Comparison of ENCODE assay signal across 16 cellular contexts in the genomic region with DNA sequence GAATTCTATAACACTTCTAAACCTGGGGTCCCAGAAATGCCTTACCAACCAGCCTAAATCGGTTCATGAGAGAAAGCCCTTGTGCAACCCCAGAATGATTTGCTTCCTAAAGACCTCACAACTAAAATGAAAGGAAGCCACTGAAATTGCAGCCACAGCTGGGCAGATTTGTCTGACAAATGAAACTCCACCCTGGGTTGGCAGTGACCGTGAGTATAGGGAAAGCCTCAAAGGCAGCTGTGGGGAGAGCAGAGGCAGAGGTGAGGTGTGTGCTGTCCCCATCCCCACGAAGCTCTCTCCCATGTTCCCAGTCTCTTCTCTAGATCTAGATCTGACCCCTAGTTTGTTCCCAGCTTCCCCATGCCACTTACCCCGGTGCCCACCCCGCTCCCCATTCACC. TPM values are rescaled to one million over a fixed set of nuclear protein-coding genes. Genes with fewer than 3 reads are reported as not detected.
DNase-seq lines count a peak whose midpoint lies in the region; ATAC-seq and TF ChIP-seq lines count a peak whose summit lies in the region.
"Had no signal": no experiment of that assay in that cellular context is flagged by ENCODE, and none has a peak within 500 bp of the region (broad histone marks: within the 10 kb centered on the region; RNA-seq: fewer than 3 reads in every experiment).

No MANE protein-coding gene starts in this region.

- no peaks in the 10 kb centered on the region for H3K9me3 ChIP-seq in MM.1S (replicated peaks; ENCODE audit: insufficient read depth, low read length)

- no peaks in the 10 kb centered on the region for H3F3A ChIP-seq in MM.1S (ENCODE audit: insufficient read depth, low read length)

- no peaks in the 10 kb centered on the region for H3K79me2 ChIP-seq in MM.1S (ENCODE audit: low read length)

- no peaks in the 10 kb centered on the region for H3K27me3 Mint-ChIP-seq in activated T-helper 1 cell treated with anti-CD3 and anti-CD28 coated beads, Interleukin-12 subunit alpha, Interleukin-12 subunit beta, Interleukin-2, Interleukin-4 antibody, amounts not matched to agents 30 ng/mL and 10 ng/mL and 1 ng/mL, durations not matched to agents 14 hours and 24 hours and 36 hours (ENCODE audit: insufficient read depth)
- H3K27me3 Mint-ChIP-seq: CD4-positive, alpha-beta memory T cell; T-cell had no signal

- intact Hi-C loops in activated T-helper 1 cell treated with anti-CD3 and anti-CD28 coated beads, Interleukin-12 subunit alpha, Interleukin-12 subunit beta, Interleukin-2, Interleukin-4 antibody, amounts not matched to agents 30 ng/mL and 10 ng/mL and 1 ng/mL, durations not matched to agents 14 hours and 24 hours and 36 hours (cut with micrococcal nuclease) = no loop called here

- no peak for ATAC-seq in HG02970 (IDR thresholded peaks at IDR 0.05; ENCODE audit: low FRiP score, unreplicated experiment)
- ATAC-seq: Right ventricle myocardium inferior, T-cell had no signal

- H3K27me3 ChIP-seq in MM.1S (replicated peaks; ENCODE audit: insufficient read depth, low read length) = no peaks in the 10 kb centered on the region

- no peak overlapping the region for H3K4me3 ChIP-seq in GM12865 (ENCODE audit: low read depth, low read length)
- H3K4me3 ChIP-seq in MM.1S (ENCODE audit: low read length) = no peak overlapping the region

- no peaks in the 10 kb centered on the region for H3K9me3 Mint-ChIP-seq in activated T-helper 1 cell treated with anti-CD3 and anti-CD28 coated beads, Interleukin-12 subunit alpha, Interleukin-12 subunit beta, Interleukin-2, Interleukin-4 antibody, amounts not matched to agents 30 ng/mL and 10 ng/mL and 1 ng/mL, durations not matched to agents 14 hours and 24 hours and 36 hours
- H3K9me3 Mint-ChIP-seq: CD4-positive, alpha-beta memory T cell; T-cell had no signal

- TF ChIP-seq CTCF in GM12865 (IDR thresholded peaks at IDR 0.05; ENCODE audit: insufficient read depth, low read depth, low read length, missing control alignments) = no peak
- TF ChIP-seq CTCF in MM.1S (IDR thresholded peaks at IDR 0.05; ENCODE audit: low read length) = no peak

- H3K27ac ChIP-seq in MM.1S (ENCODE audit: low read length) = no peak overlapping the region

- no peaks in the 10 kb centered on the region for H4K20me1 ChIP-seq in MM.1S (ENCODE audit: insufficient read depth, low read length)

- peaks cover 3% of the 10 kb centered on the region for H3K4me1 Mint-ChIP-seq in activated T-helper 1 cell treated with anti-CD3 and anti-CD28 coated beads, Interleukin-12 subunit alpha, Interleukin-12 subunit beta, Interleukin-2, Interleukin-4 antibody, amounts not matched to agents 30 ng/mL and 10 ng/mL and 1 ng/mL, durations not matched to agents 14 hours and 24 hours and 36 hours (ENCODE audit: low read depth)

- H3K36me3 ChIP-seq in MM.1S (replicated peaks; ENCODE audit: insufficient read depth, low read length) = no peaks in the 10 kb centered on the region

- H3K4me2 ChIP-seq in MM.1S (ENCODE audit: low read depth, low read length) = peak overlapping the region; percentile 45; the same call in 1 of the 2 replicates

- no peak overlapping the region for H3K27ac Mint-ChIP-seq in activated T-helper 1 cell treated with anti-CD3 and anti-CD28 coated beads, Interleukin-12 subunit alpha, Interleukin-12 subunit beta, Interleukin-2, Interleukin-4 antibody, amounts not matched to agents 30 ng/mL and 10 ng/mL and 1 ng/mL, durations not matched to agents 14 hours and 24 hours and 36 hours
- H3K27ac Mint-ChIP-seq: T-cell had no signal

- no peaks in the 10 kb centered on the region for H3K9me2 ChIP-seq in MM.1S (replicated peaks; ENCODE audit: insufficient read depth, low read length)

- H3K4me3 Mint-ChIP-seq in activated T-helper 1 cell treated with anti-CD3 and anti-CD28 coated beads, Interleukin-12 subunit alpha, Interleukin-12 subunit beta, Interleukin-2, Interleukin-4 antibody, amounts not matched to agents 30 ng/mL and 10 ng/mL and 1 ng/mL, durations not matched to agents 14 hours and 24 hours and 36 hours = no peak overlapping the region
- H3K4me3 Mint-ChIP-seq: CD4-positive, alpha-beta memory T cell; T-cell had no signal

- DNase-seq in GM12865 (ENCODE audit: low read depth) = peak; percentile 13
- peak; percentile 61 for DNase-seq in MM.1S
- DNase-seq in RPMI8226 = peak; percentile 43
- peak; percentile 15 for DNase-seq in fibroblast of peridontal ligament (ENCODE audit: extremely low read depth)
- no peak for DNase-seq in NAMALWA (ENCODE audit: low spot score)
- DNase-seq in activated T-helper 1 cell treated with anti-CD3 and anti-CD28 coated beads, Interleukin-12 subunit alpha, Interleukin-12 subunit beta, Interleukin-2, Interleukin-4 antibody, amounts not matched to agents 30 ng/mL and 10 ng/mL and 1 ng/mL, durations not matched to agents 14 hours and 24 hours and 36 hours (ENCODE audit: low spot score) = no peak
- no peak for DNase-seq in globus pallidus (ENCODE audit: low spot score)
- DNase-seq: CD4-positive, alpha-beta memory T cell; GDM1; Kasumi-1; NCI-H1930; NCI-H2171; NCI-H446; T-cell had no signal

- H2AFZ ChIP-seq in MM.1S (ENCODE audit: low read length) = peak overlapping the region; percentile 58

- peaks cover 11% of the 10 kb centered on the region for H3K4me1 ChIP-seq in MM.1S (ENCODE audit: low read length)

- no peaks in the 10 kb centered on the region for H3K36me3 Mint-ChIP-seq in activated T-helper 1 cell treated with anti-CD3 and anti-CD28 coated beads, Interleukin-12 subunit alpha, Interleukin-12 subunit beta, Interleukin-2, Interleukin-4 antibody, amounts not matched to agents 30 ng/mL and 10 ng/mL and 1 ng/mL, durations not matched to agents 14 hours and 24 hours and 36 hours (ENCODE audit: low read depth)
- H3K36me3 Mint-ChIP-seq: CD4-positive, alpha-beta memory T cell; T-cell had no signal

- H3K9ac ChIP-seq in MM.1S (ENCODE audit: low read length) = no peak overlapping the region

RNA-seq across cellular contexts. Expression of a gene that starts 23.1 kb away (rescaled TPM):
- not detected in 2 replicates for total RNA-seq in activated T-helper 1 cell treated with anti-CD3 and anti-CD28 coated beads, Interleukin-12 subunit alpha, Interleukin-12 subunit beta, Interleukin-2, Interleukin-4 antibody, amounts not matched to agents 30 ng/mL and 10 ng/mL and 1 ng/mL, durations not matched to agents 14 hours and 24 hours and 36 hours
- total RNA-seq: CD4-positive, alpha-beta memory T cell; T-cell had no signal

RNA-seq across cellular contexts. Expression of a gene that starts 37.2 kb away (rescaled TPM):
- total RNA-seq in activated T-helper 1 cell treated with anti-CD3 and anti-CD28 coated beads, Interleukin-12 subunit alpha, Interleukin-12 subunit beta, Interleukin-2, Interleukin-4 antibody, amounts not matched to agents 30 ng/mL and 10 ng/mL and 1 ng/mL, durations not matched to agents 14 hours and 24 hours and 36 hours = not detected in 2 replicates
- total RNA-seq: CD4-positive, alpha-beta memory T cell; Right ventricle myocardium inferior; T-cell had no signal

RNA-seq across cellular contexts. Expression of a gene that starts 45.4 kb away (rescaled TPM):
- 38.4 and 39.7 TPM in 2 replicates for total RNA-seq in activated T-helper 1 cell treated with anti-CD3 and anti-CD28 coated beads, Interleukin-12 subunit alpha, Interleukin-12 subunit beta, Interleukin-2, Interleukin-4 antibody, amounts not matched to agents 30 ng/mL and 10 ng/mL and 1 ng/mL, durations not matched to agents 14 hours and 24 hours and 36 hours

RNA-seq across cellular contexts. Expression of a gene that starts 59.0 kb away (rescaled TPM):
- 12.9 and 13.4 TPM in 2 replicates for total RNA-seq in activated T-helper 1 cell treated with anti-CD3 and anti-CD28 coated beads, Interleukin-12 subunit alpha, Interleukin-12 subunit beta, Interleukin-2, Interleukin-4 antibody, amounts not matched to agents 30 ng/mL and 10 ng/mL and 1 ng/mL, durations not matched to agents 14 hours and 24 hours and 36 hours

Comparison
In these comparisons a context has a peak if more than half of its experiments do, and no peak if none do; other contexts are left out.
1. DNase-seq: peak in GM12865 (single experiment), MM.1S (single experiment), RPMI8226 (single experiment) and fibroblast of peridontal ligament (single experiment); none in NAMALWA (single experiment), activated T-helper 1 cell treated with anti-CD3 and anti-CD28 coated beads, Interleukin-12 subunit alpha, Interleukin-12 subunit beta, Interleukin-2, Interleukin-4 antibody, amounts not matched to agents 30 ng/mL and 10 ng/mL and 1 ng/mL, durations not matched to agents 14 hours and 24 hours and 36 hours (single experiment) and globus pallidus (single experiment).